Comparison of ENCODE assay signal across 7 cellular contexts in the genomic region with DNA sequence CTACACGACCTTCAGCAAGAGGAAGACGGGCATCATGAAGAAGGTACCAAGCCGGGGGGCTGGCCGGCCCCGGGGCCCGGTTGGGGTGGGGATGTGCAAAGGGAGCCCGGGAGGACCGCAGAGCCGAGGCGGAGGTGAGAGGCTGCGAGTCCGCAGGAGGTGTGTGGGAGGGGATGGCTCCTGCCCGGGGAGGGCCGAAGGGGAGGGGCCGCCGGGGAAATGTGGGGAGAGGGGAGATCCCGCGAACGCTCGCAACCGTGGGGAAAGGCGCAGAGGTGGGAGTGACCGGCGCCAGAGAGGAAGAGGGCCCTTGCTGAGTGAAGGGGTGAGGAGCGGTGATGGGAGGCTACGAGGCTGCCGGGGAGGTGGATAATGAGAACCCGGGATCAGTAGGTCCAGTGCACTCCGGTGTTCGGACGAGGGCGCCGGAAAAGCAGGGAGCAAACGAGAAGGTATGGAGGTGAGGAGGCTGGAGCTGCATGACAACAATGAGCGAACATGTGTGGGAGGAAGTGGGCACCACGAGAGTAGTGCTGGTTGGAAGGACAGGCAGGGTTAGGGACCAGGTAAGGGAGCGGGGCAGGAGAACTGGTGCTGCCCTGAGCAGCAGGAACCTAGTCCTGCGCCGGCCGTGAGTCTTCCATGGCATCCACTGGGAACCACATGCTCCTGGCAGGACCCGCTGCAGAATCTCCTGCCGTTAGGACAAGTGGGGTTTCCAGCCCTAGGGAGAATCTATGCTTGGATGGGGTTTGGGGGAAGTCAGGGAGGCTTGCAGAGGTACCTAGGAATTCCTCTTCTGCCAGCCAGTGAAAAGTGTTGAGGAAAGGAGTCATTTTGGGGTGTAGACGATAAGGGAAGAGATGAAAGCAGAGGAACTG. TPM values are rescaled to one million over a fixed set of nuclear protein-coding genes. Genes with fewer than 3 reads are reported as not detected.
A peak's percentile ranks its signal among the peaks of the same experiment; 100 is the strongest.
DNase-seq lines count a peak whose midpoint lies in the region; ATAC-seq and TF ChIP-seq lines count a peak whose summit lies in the region.

No MANE protein-coding gene starts in this region.

- no peak for TF ChIP-seq CTCF in GM13977 (IDR thresholded peaks at IDR 0.05; ENCODE audit: extremely low read depth, insufficient read depth, missing control alignments)

- in situ Hi-C loops in GM13977 (cut with MboI; ENCODE audit: low pct_unique_long_range_greater_than_20kb, low sequenced_read_pairs, unreplicated experiment), result no loop called here

- peaks cover 0 to 11% of the 10 kb centered on the region in 2 donors for H3K4me1 ChIP-seq in esophagus (ENCODE audit: control insufficient read depth in 2 of 2, insufficient read depth in 2 of 2, low read length in 1 of 2)

- DNase-seq in GM13977 (ENCODE audit: low spot score) (peak; percentile 58), NCI-H69 (lab: John Stamatoyannopoulos, UW) (peak; percentile 78), naive B cell (no peak), HPDE6-E6E7 (ENCODE audit: extremely low spot score) (no peak)
- DNase-seq in activated T-cell treated with anti-CD3 and anti-CD28 coated beads, Interleukin-2, amount 50 U/mL, for 1 hour, result peak; percentile 58
- peak; percentile 56 to 70 for DNase-seq in stimulated activated naive CD8-positive, alpha-beta T cell treated with anti-CD3 and anti-CD28 coated beads, Interleukin-15, amount 100 ng/mL, for 72 hours

- no peak for ATAC-seq in naive B cell (ENCODE audit: low read depth in 2 of 2)
- ATAC-seq in stimulated activated naive CD8-positive, alpha-beta T cell treated with anti-CD3 and anti-CD28 coated beads, Interleukin-15, amount 100 ng/mL, for 72 hours, result no peak

- H3K9me3 Mint-ChIP-seq in naive B cell, result no peaks in the 10 kb centered on the region
- H3K9me3 Mint-ChIP-seq in stimulated activated naive CD8-positive, alpha-beta T cell treated with anti-CD3 and anti-CD28 coated beads, Interleukin-15, amount 100 ng/mL, for 72 hours, result no peaks in the 10 kb centered on the region

- WGBS in esophagus, 2 donors, result 2% methylated on average over 43 of the region's 43 CpGs

- H3K27me3 Mint-ChIP-seq in naive B cell, result no peaks in the 10 kb centered on the region
- H3K27me3 Mint-ChIP-seq in stimulated activated naive CD8-positive, alpha-beta T cell treated with anti-CD3 and anti-CD28 coated beads, Interleukin-15, amount 100 ng/mL, for 72 hours, result no peaks in the 10 kb centered on the region

- H3K36me3 Mint-ChIP-seq in naive B cell, result no peaks in the 10 kb centered on the region

- H3K9me3 ChIP-seq in esophagus (ENCODE audit: control insufficient read depth in 2 of 2, insufficient read depth in 1 of 2, low read depth in 1 of 2, low read length in 1 of 2), result no peaks in the 10 kb centered on the region

- H3K4me1 Mint-ChIP-seq in naive B cell, result peaks cover 38 to 51% (median 42%) of the 10 kb centered on the region in 3 donors
- peaks cover 56% of the 10 kb centered on the region for H3K4me1 Mint-ChIP-seq in stimulated activated naive CD8-positive, alpha-beta T cell treated with anti-CD3 and anti-CD28 coated beads, Interleukin-15, amount 100 ng/mL, for 72 hours

- peak overlapping the region; percentile 80 to 97 (median 94) for H3K4me3 Mint-ChIP-seq in naive B cell
- peak overlapping the region; percentile 81 to 87 for H3K4me3 Mint-ChIP-seq in stimulated activated naive CD8-positive, alpha-beta T cell treated with anti-CD3 and anti-CD28 coated beads, Interleukin-15, amount 100 ng/mL, for 72 hours

- H3K27ac Mint-ChIP-seq in naive B cell, result peak overlapping the region; percentile 75 to 95 (median 92)
- H3K27ac Mint-ChIP-seq in stimulated activated naive CD8-positive, alpha-beta T cell treated with anti-CD3 and anti-CD28 coated beads, Interleukin-15, amount 100 ng/mL, for 72 hours, result peak overlapping the region; percentile 31 to 96

- H3K4me3 ChIP-seq in esophagus (ENCODE audit: low read depth in 1 of 2, low read length in 2 of 2), result peak overlapping the region; percentile 71 to 95

- H3K27me3 ChIP-seq in esophagus (ENCODE audit: control insufficient read depth in 1 of 2, insufficient read depth in 2 of 2, low read length in 2 of 2), result no peaks in the 10 kb centered on the region

- peak overlapping the region; percentile 93 to 97 for H3K27ac ChIP-seq in esophagus (ENCODE audit: low read depth in 2 of 2, low read length in 1 of 2)

- peaks cover 6 to 12% of the 10 kb centered on the region in 2 donors for H3K36me3 ChIP-seq in esophagus (ENCODE audit: control insufficient read depth in 2 of 2, insufficient read depth in 2 of 2, low read length in 1 of 2)

RNA-seq across cellular contexts. Expression of gene SRF, which starts 1.3 kb away (rescaled TPM):
- polyA plus RNA-seq in esophagus, result 10 to 100 TPM; 17.1 to 23.7 TPM
- 1 to 10 TPM; 2.5 to 5.3 (median 4.7) TPM for polyA plus RNA-seq in naive B cell (ENCODE audit: low read depth in 6 of 6)

RNA-seq across cellular contexts. Expression of gene CUL9, which starts 9.6 kb away (rescaled TPM):
- polyA plus RNA-seq in esophagus (10 to 100 TPM; 26.6 to 64.9 TPM), naive B cell (ENCODE audit: low read depth in 6 of 6) (10 to 100 TPM in 3 of 6 donors, 1 to 10 TPM in 3; 1.2 to 16.5 (median 9.5) TPM)

RNA-seq across cellular contexts. Expression of gene DNPH1, which starts 56.9 kb away (rescaled TPM):
- polyA plus RNA-seq in esophagus (100 to 1,000 TPM in 1 of 2 donors, 10 to 100 TPM in 1; 62.3 to 115 TPM), naive B cell (ENCODE audit: low read depth in 6 of 6) (100 to 1,000 TPM; 101 to 176 (median 133) TPM)

Comparison
In these comparisons a context has a peak if more than half of its experiments do, and no peak if none do; other contexts are left out.
1. DNase-seq: peak in GM13977 (single experiment), NCI-H69 (single experiment), activated T-cell treated with anti-CD3 and anti-CD28 coated beads, Interleukin-2, amount 50 U/mL, for 1 hour (single experiment) and stimulated activated naive CD8-positive, alpha-beta T cell treated with anti-CD3 and anti-CD28 coated beads, Interleukin-15, amount 100 ng/mL, for 72 hours (2 of 2); none in naive B cell (single experiment) and HPDE6-E6E7 (single experiment).